33 cellular contexts compared by ENCODE assay signal in the genomic region with DNA sequence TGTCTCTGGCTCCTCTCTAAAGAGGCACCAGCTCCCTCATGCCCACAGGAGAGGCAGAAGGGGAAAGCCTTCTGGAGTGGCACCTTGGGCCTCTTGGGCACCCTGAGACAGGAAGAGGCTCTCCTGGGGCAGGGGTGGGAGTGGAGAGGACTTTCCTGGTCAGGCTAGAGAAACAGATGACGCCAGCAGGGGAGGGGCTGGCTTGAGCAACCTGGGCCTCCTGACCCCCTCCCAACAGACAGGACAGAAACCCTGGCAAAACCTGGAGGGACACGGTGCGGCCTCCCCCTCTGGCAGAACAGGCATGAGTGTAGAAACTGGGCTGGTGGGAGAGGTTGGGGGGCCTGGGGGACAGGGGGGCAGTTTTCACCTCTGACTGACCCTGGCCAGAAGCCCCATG. TPM values are rescaled to one million over a fixed set of nuclear protein-coding genes. Genes with fewer than 3 reads are reported as not detected.
DNase-seq lines count a peak whose midpoint lies in the region; ATAC-seq and TF ChIP-seq lines count a peak whose summit lies in the region.
"Had no signal": no experiment of that assay in that cellular context is flagged by ENCODE, and none has a peak within 500 bp of the region (broad histone marks: within the 10 kb centered on the region; RNA-seq: fewer than 3 reads in every experiment).

No MANE protein-coding gene starts in this region.

- H3K9me2 ChIP-seq in Karpas-422 (replicated peaks; ENCODE audit: insufficient read depth, low read length) = no peaks in the 10 kb centered on the region

- 73 to 84% methylated on average over 3 of the region's 3 CpGs for WGBS in lung, 2 donors
- WGBS in thyroid gland, 2 donors = 23 to 58% methylated on average over 3 of the region's 3 CpGs

- no peak overlapping the region for H3K4me2 ChIP-seq in Karpas-422 (ENCODE audit: low read depth, low read length, poor library complexity, severe bottlenecking)
- H3K4me2 ChIP-seq: smooth muscle cell had no signal

- TF ChIP-seq POLR2A in thyroid gland (IDR thresholded peaks at IDR 0.05) = no peak

- H3K27me3 ChIP-seq in lung (ENCODE audit: control insufficient read depth, insufficient read depth) (no peaks in the 10 kb centered on the region), thyroid gland (no peaks in the 10 kb centered on the region), Karpas-422 (ENCODE audit: low read length) (no peaks in the 10 kb centered on the region)
- H3K27me3 ChIP-seq: colonic mucosa, MG63, pancreas, SJSA1, tibial artery had no signal

- H3K4me3 Mint-ChIP-seq in chondrocyte (ENCODE audit: unreplicated experiment) = no peak overlapping the region
- H3K4me3 Mint-ChIP-seq: activated CD4-positive, alpha-beta T cell treated with anti-CD3 and anti-CD28 coated beads, Interleukin-2, amount 10 ng/mL, durations not matched to agents 24 days and 14 days; activated naive CD8-positive, alpha-beta T cell; stimulated activated naive CD8-positive, alpha-beta T cell treated with anti-CD3 and anti-CD28 coated beads, Interleukin-15, Interleukin-2, amounts not matched to agents 100 ng/mL and 50 ng/mL, for 24 hours; T-cell had no signal

- H3K9me3 ChIP-seq in lung (ENCODE audit: control insufficient read depth in 2 of 2, insufficient read depth in 1 of 2, low read length in 1 of 2) (no peaks in the 10 kb centered on the region), thyroid gland (no peaks in the 10 kb centered on the region), Karpas-422 (ENCODE audit: low read length) (no peaks in the 10 kb centered on the region)
- H3K9me3 ChIP-seq: colonic mucosa, MG63, pancreas, SJSA1, tibial artery had no signal

- no peaks in the 10 kb centered on the region for H3K27me3 Mint-ChIP-seq in chondrocyte (ENCODE audit: low read depth)
- H3K27me3 Mint-ChIP-seq: activated CD4-positive, alpha-beta T cell treated with anti-CD3 and anti-CD28 coated beads, Interleukin-2, amount 10 ng/mL, durations not matched to agents 24 days and 14 days; activated naive CD8-positive, alpha-beta T cell; stimulated activated naive CD8-positive, alpha-beta T cell treated with anti-CD3 and anti-CD28 coated beads, Interleukin-15, Interleukin-2, amounts not matched to agents 100 ng/mL and 50 ng/mL, for 24 hours; T-cell had no signal

- H3K27ac Mint-ChIP-seq in chondrocyte (ENCODE audit: unreplicated experiment) = no peak overlapping the region
- H3K27ac Mint-ChIP-seq: activated CD4-positive, alpha-beta T cell treated with anti-CD3 and anti-CD28 coated beads, Interleukin-2, amount 10 ng/mL, durations not matched to agents 24 days and 14 days; activated naive CD8-positive, alpha-beta T cell; stimulated activated naive CD8-positive, alpha-beta T cell treated with anti-CD3 and anti-CD28 coated beads, Interleukin-15, Interleukin-2, amounts not matched to agents 100 ng/mL and 50 ng/mL, for 24 hours; T-cell had no signal

- no peak overlapping the region for H3K9ac ChIP-seq in Karpas-422 (ENCODE audit: low read length)

- H3K36me3 ChIP-seq in lung (ENCODE audit: control insufficient read depth in 2 of 2, insufficient read depth in 2 of 2, low read length in 2 of 2) (peaks cover 0 to 8% of the 10 kb centered on the region in 2 donors), thyroid gland (no peaks in the 10 kb centered on the region), Karpas-422 (ENCODE audit: insufficient read depth, low read length) (no peaks in the 10 kb centered on the region)
- H3K36me3 ChIP-seq: colonic mucosa, MG63, pancreas had no signal

- no peak for TF ChIP-seq CTCF in chondrocyte (IDR thresholded peaks at IDR 0.05)
- no peak for TF ChIP-seq CTCF in lung (IDR thresholded peaks at IDR 0.05; ENCODE audit: control extremely low read depth, extremely low read depth)
- no peak for TF ChIP-seq CTCF in thyroid gland (IDR thresholded peaks at IDR 0.05)

- peaks cover 2% of the 10 kb centered on the region for H3K36me3 Mint-ChIP-seq in chondrocyte (ENCODE audit: low read depth)
- H3K36me3 Mint-ChIP-seq: activated naive CD8-positive, alpha-beta T cell had no signal

- H2AFZ ChIP-seq in Karpas-422 (ENCODE audit: low read length) = no peak overlapping the region

- no peaks in the 10 kb centered on the region for H3K9me3 Mint-ChIP-seq in chondrocyte (ENCODE audit: low read depth)
- H3K9me3 Mint-ChIP-seq: activated CD4-positive, alpha-beta T cell treated with anti-CD3 and anti-CD28 coated beads, Interleukin-2, amount 10 ng/mL, durations not matched to agents 24 days and 14 days; stimulated activated naive CD8-positive, alpha-beta T cell treated with anti-CD3 and anti-CD28 coated beads, Interleukin-15, Interleukin-2, amounts not matched to agents 100 ng/mL and 50 ng/mL, for 24 hours; T-cell had no signal

- no peak overlapping the region for H3K4me3 ChIP-seq in lung
- peak overlapping the region in 1 of 3 donors; percentile 2 for H3K4me3 ChIP-seq in thyroid gland (replicated peaks in 1 of 3)
- no peak overlapping the region for H3K4me3 ChIP-seq in Karpas-422 (ENCODE audit: low read length)
- H3K4me3 ChIP-seq: colonic mucosa, MG63, pancreas, SJSA1, smooth muscle cell, tibial artery had no signal

- peak; percentile 51 for DNase-seq in DMS53 (lab: John Stamatoyannopoulos, UW)
- DNase-seq in DMS53 treated with DMSO at 0.1 percent for 48 hours (lab: John Stamatoyannopoulos, UW; ENCODE audit: unreplicated experiment) = no peak
- DNase-seq in chondrocyte (ENCODE audit: low spot score) = peak; percentile 66
- DNase-seq in lung (ENCODE audit: low spot score) = no peak
- DNase-seq in thyroid gland = peak; percentile 85 to 92
- no peak for DNase-seq in Karpas-422
- no peak for DNase-seq in stimulated activated CD4-positive, alpha-beta T cell treated with anti-CD3 and anti-CD28 coated beads, Interleukin-2, amount 100 ng/mL, for 24 hours
- DNase-seq in hepatic stellate cell (ENCODE audit: low spot score) = no peak
- DNase-seq: activated CD4-positive, alpha-beta T cell treated with anti-CD3 and anti-CD28 coated beads, Interleukin-2, amount 10 ng/mL, durations not matched to agents 24 days and 14 days; anterior cingulate cortex; effector CD4-positive, alpha-beta T cell; GOT3; KG1; MG63; NCI-H1105; NCI-H187 treated with DMSO at 0.1 percent for 48 hours; NCI-H2171 treated with DMSO at 0.1 percent for 48 hours; retina; stimulated activated CD8-positive, alpha-beta memory T cell treated with anti-CD3 and anti-CD28 coated beads, Interleukin-4, amount 100 ng/mL, for 48 hours; WERI-Rb-1 had no signal

- no peaks in the 10 kb centered on the region for H3K79me2 ChIP-seq in Karpas-422 (ENCODE audit: low read length)

- H3K27ac ChIP-seq in lung (ENCODE audit: low read depth in 1 of 2, low read length in 1 of 2) = peak overlapping the region; percentile 2 to 21
- H3K27ac ChIP-seq in thyroid gland = peak overlapping the region; percentile 96 to 98 (median 97)
- no peak overlapping the region for H3K27ac ChIP-seq in Karpas-422 (ENCODE audit: low read length)
- H3K27ac ChIP-seq: 22Rv1, colonic mucosa, SJSA1, tibial artery, WERI-Rb-1 had no signal

- no peak for ATAC-seq in lung (ENCODE audit: insufficient read depth, low FRiP score)
- ATAC-seq: T-cell had no signal

- intact Hi-C loops in thyroid gland (cut with DNase I) = no loop called here

- peaks cover 17% of the 10 kb centered on the region; the same call in 1 of the 2 replicates for H4K20me1 ChIP-seq in Karpas-422 (ENCODE audit: insufficient read depth, low read depth, low read length)

- H3K4me1 Mint-ChIP-seq in chondrocyte (ENCODE audit: low read depth) = peaks cover 1% of the 10 kb centered on the region
- H3K4me1 Mint-ChIP-seq: activated CD4-positive, alpha-beta T cell treated with anti-CD3 and anti-CD28 coated beads, Interleukin-2, amount 10 ng/mL, durations not matched to agents 24 days and 14 days had no signal

- H3K4me1 ChIP-seq in lung (ENCODE audit: control insufficient read depth in 2 of 2, insufficient read depth in 2 of 2, low read length in 2 of 2) (peaks cover 0 to 6% of the 10 kb centered on the region in 2 donors), thyroid gland (peaks cover 67 to 97% of the 10 kb centered on the region in 2 donors), Karpas-422 (ENCODE audit: low read length) (peaks cover 4% of the 10 kb centered on the region)
- H3K4me1 ChIP-seq: SJSA1 had no signal

RNA-seq across cellular contexts. Expression of a gene that starts 6.1 kb away (rescaled TPM):
- 0.23 to 0.29 TPM in 2 of 3 replicates, not detected in the other for total RNA-seq in chondrocyte
- total RNA-seq in lung = 1 to 10 TPM; 5.5 to 7.5 TPM
- 1 to 10 TPM; 2.2 to 2.3 TPM for polyA plus RNA-seq in lung
- total RNA-seq in thyroid gland = 10 to 100 TPM in 2 of 4 donors, 1 to 10 TPM in 2; 2.3 to 13.6 (median 7.9) TPM
- not detected in 2 replicates for total RNA-seq in Karpas-422 (2014; rRNA removed; shearing (Covaris generic); ENCODE audit: low replicate concordance)
- total RNA-seq: Daoy, glomerular endothelial cell, lung microvascular endothelial cell, RPMI7951 had no signal

RNA-seq across cellular contexts. Expression of a gene that starts 27.6 kb away (rescaled TPM):
- total RNA-seq in chondrocyte (20.4 to 30.4 TPM (median 21.1 TPM) in 3 replicates), lung (10 to 100 TPM; 31.2 to 32.5 TPM), thyroid gland (10 to 100 TPM; 41.9 to 91.8 (median 70.1) TPM)
- polyA plus RNA-seq in lung = 10 to 100 TPM; 16.4 to 28.5 TPM
- total RNA-seq in Karpas-422 (2014; rRNA removed; shearing (Covaris generic); ENCODE audit: low replicate concordance) = 29.4 and 68.7 TPM in 2 replicates

RNA-seq across cellular contexts. Expression of a gene that starts 27.8 kb away (rescaled TPM):
- total RNA-seq in chondrocyte (59.9 to 91.8 TPM (median 67.5 TPM) in 3 replicates), lung (10 to 100 TPM; 46.5 to 82.9 TPM), thyroid gland (10 to 100 TPM; 52.5 to 83.6 (median 72.7) TPM)
- polyA plus RNA-seq in lung = 10 to 100 TPM; 71.9 to 82.8 TPM
- 26.5 and 49.2 TPM in 2 replicates for total RNA-seq in Karpas-422 (2014; rRNA removed; shearing (Covaris generic); ENCODE audit: low replicate concordance)

RNA-seq across cellular contexts. Expression of a gene that starts 51.7 kb away (rescaled TPM):
- total RNA-seq in chondrocyte = 15.9 to 20.9 TPM (median 16.0 TPM) in 3 replicates
- 100 to 1,000 TPM; 194 to 197 TPM for total RNA-seq in lung
- 100 to 1,000 TPM in 1 of 2 donors, 10 to 100 TPM in 1; 84.5 to 141 TPM for polyA plus RNA-seq in lung
- 100 to 1,000 TPM in 2 of 4 donors, 10 to 100 TPM in 2; 64.9 to 209 (median 120) TPM for total RNA-seq in thyroid gland
- total RNA-seq in Karpas-422 (2014; rRNA removed; shearing (Covaris generic); ENCODE audit: low replicate concordance) = 3.8 and 8.0 TPM in 2 replicates
- total RNA-seq: RPMI7951 had no signal

Comparison
In these comparisons a context has a peak if more than half of its experiments do, and no peak if none do; other contexts are left out.
1. DNase-seq: peak in DMS53 (single experiment), chondrocyte (single experiment) and thyroid gland (2 of 2); none in DMS53 treated with DMSO at 0.1 percent for 48 hours (single experiment), lung (single experiment), Karpas-422 (single experiment), stimulated activated CD4-positive, alpha-beta T cell treated with anti-CD3 and anti-CD28 coated beads, Interleukin-2, amount 100 ng/mL, for 24 hours (0 of 2) and hepatic stellate cell (single experiment).